In the genomic region with DNA sequence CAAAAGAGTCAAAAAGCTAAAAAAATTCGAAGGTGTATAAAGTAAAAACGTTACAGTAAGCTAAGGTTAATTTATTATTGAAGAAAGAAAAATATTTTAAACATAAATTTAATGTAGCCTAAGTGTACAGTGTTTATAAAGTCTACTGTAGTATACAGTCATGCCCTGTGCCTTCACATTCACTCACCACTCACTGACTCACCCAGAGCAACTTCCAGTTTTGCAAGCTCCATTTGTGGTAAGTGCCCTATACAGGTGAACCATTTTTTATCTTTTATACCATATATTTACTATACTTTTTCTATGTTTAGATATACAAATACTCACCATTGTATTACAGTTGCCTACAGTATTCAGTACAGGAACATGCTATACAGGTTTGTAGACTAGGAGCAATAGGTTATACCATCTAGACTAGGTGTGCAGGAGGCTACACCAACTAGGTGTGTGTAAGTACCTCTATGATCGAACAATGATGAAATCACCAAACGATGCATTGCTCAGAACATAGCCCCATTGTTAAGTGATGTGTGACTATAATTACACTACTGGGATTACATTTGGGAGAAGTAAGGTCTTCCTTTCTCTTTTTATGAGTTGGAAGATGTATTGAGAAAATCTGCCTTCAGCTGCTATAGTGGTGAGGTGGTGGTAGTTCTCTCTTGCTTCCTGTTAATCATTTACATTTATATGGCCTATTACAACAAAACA, we compare ENCODE assay signal across 10 cellular contexts. TPM values are rescaled to one million over a fixed set of nuclear protein-coding genes. Genes with fewer than 3 reads are reported as not detected.
DNase-seq lines count a peak whose midpoint lies in the region; ATAC-seq and TF ChIP-seq lines count a peak whose summit lies in the region.
"Had no signal": no experiment of that assay in that cellular context is flagged by ENCODE, and none has a peak within 500 bp of the region (broad histone marks: within the 10 kb centered on the region; RNA-seq: fewer than 3 reads in every experiment).

No MANE protein-coding gene starts in this region.

- intact Hi-C loops in upper lobe of right lung (cut with DNase I): no loop called here

- H3K9me3 ChIP-seq in upper lobe of right lung: no peaks in the 10 kb centered on the region

- TF ChIP-seq POLR2A in GM19099 (IDR thresholded peaks at IDR 0.05; ENCODE audit: extremely low read depth, insufficient read length, low read depth): peak; percentile 27

- H3K27ac ChIP-seq in foreskin keratinocyte (peak overlapping the region; percentile 68), upper lobe of right lung (no peak overlapping the region)
- H3K27ac ChIP-seq: neural progenitor cell had no signal

- ATAC-seq in foreskin keratinocyte (peak; percentile 95), upper lobe of right lung (no peak)

- H3K36me3 ChIP-seq in upper lobe of right lung: no peaks in the 10 kb centered on the region
- H3K36me3 ChIP-seq: neural progenitor cell had no signal

- H3K4me1 ChIP-seq in foreskin keratinocyte (peaks cover 13% of the 10 kb centered on the region), upper lobe of right lung (peaks cover 16% of the 10 kb centered on the region)

- peak overlapping the region; percentile 95 for H3K27ac Mint-ChIP-seq in T-helper 2 cell treated with Interferon-gamma antibody and Interleukin-4, amounts not matched to agents 5 μg/mL and 100 μg/mL, for 36 hours

- H3K4me3 Mint-ChIP-seq in T-helper 2 cell treated with Interferon-gamma antibody and Interleukin-4, amounts not matched to agents 5 μg/mL and 100 μg/mL, for 36 hours: peak overlapping the region; percentile 46
- H3K4me3 Mint-ChIP-seq: neural progenitor cell had no signal

- H3K4me3 ChIP-seq in upper lobe of right lung: no peak overlapping the region
- H3K4me3 ChIP-seq: neural progenitor cell had no signal

- no peaks in the 10 kb centered on the region for H3K27me3 Mint-ChIP-seq in T-helper 2 cell treated with Interferon-gamma antibody and Interleukin-4, amounts not matched to agents 5 μg/mL and 100 μg/mL, for 36 hours (ENCODE audit: low read depth)

- H3K27me3 ChIP-seq in foreskin keratinocyte (no peaks in the 10 kb centered on the region), upper lobe of right lung (no peaks in the 10 kb centered on the region)
- H3K27me3 ChIP-seq: neural progenitor cell had no signal

- no peaks in the 10 kb centered on the region for H3K9me3 Mint-ChIP-seq in T-helper 2 cell treated with Interferon-gamma antibody and Interleukin-4, amounts not matched to agents 5 μg/mL and 100 μg/mL, for 36 hours

- H3K36me3 Mint-ChIP-seq in T-helper 2 cell treated with Interferon-gamma antibody and Interleukin-4, amounts not matched to agents 5 μg/mL and 100 μg/mL, for 36 hours (ENCODE audit: low read depth): peaks cover 2% of the 10 kb centered on the region
- H3K36me3 Mint-ChIP-seq: neural progenitor cell had no signal

- peaks cover 57% of the 10 kb centered on the region for H3K4me1 Mint-ChIP-seq in T-helper 2 cell treated with Interferon-gamma antibody and Interleukin-4, amounts not matched to agents 5 μg/mL and 100 μg/mL, for 36 hours (ENCODE audit: low read depth)

- DNase-seq in CD1c-positive myeloid dendritic cell (ENCODE audit: extremely low spot score): peak; percentile 40
- DNase-seq in T-helper 2 cell treated with Interferon-gamma antibody and Interleukin-4, amounts not matched to agents 5 μg/mL and 100 μg/mL, for 36 hours (ENCODE audit: low spot score): no peak
- DNase-seq in foreskin keratinocyte: peak in 1 of 2 donors; percentile 81
- no peak for DNase-seq in SKM-1 treated with dmso at 0.1 percent for 144 hours (lab: John Stamatoyannopoulos, UW; ENCODE audit: unreplicated experiment)
- DNase-seq in HK-2 (ENCODE audit: unreplicated experiment): no peak
- DNase-seq in upper lobe of right lung: no peak
- DNase-seq in nucleus accumbens (lab: John Stamatoyannopoulos, UW): no peak

- no peak for TF ChIP-seq CTCF in foreskin keratinocyte (conservative IDR thresholded peaks at IDR 0.05)
- no peak for TF ChIP-seq CTCF in upper lobe of right lung (IDR thresholded peaks at IDR 0.05)

RNA-seq across cellular contexts. Expression of a gene that starts 27.2 kb away (rescaled TPM):
- total RNA-seq in foreskin keratinocyte (1,702 and 2,721 TPM in 2 replicates), upper lobe of right lung (4,663 TPM)
- 2,710 and 4,192 TPM in 2 replicates for polyA plus RNA-seq in foreskin keratinocyte

RNA-seq across cellular contexts. Expression of a gene that starts 42.3 kb away (rescaled TPM):
- not detected in 2 replicates for total RNA-seq in foreskin keratinocyte
- polyA plus RNA-seq in foreskin keratinocyte: not detected in 2 replicates
- total RNA-seq in upper lobe of right lung: not detected
- total RNA-seq: dermis microvascular lymphatic vessel endothelial cell had no signal
